1 cellular context compared by ENCODE assay signal in the genomic region with DNA sequence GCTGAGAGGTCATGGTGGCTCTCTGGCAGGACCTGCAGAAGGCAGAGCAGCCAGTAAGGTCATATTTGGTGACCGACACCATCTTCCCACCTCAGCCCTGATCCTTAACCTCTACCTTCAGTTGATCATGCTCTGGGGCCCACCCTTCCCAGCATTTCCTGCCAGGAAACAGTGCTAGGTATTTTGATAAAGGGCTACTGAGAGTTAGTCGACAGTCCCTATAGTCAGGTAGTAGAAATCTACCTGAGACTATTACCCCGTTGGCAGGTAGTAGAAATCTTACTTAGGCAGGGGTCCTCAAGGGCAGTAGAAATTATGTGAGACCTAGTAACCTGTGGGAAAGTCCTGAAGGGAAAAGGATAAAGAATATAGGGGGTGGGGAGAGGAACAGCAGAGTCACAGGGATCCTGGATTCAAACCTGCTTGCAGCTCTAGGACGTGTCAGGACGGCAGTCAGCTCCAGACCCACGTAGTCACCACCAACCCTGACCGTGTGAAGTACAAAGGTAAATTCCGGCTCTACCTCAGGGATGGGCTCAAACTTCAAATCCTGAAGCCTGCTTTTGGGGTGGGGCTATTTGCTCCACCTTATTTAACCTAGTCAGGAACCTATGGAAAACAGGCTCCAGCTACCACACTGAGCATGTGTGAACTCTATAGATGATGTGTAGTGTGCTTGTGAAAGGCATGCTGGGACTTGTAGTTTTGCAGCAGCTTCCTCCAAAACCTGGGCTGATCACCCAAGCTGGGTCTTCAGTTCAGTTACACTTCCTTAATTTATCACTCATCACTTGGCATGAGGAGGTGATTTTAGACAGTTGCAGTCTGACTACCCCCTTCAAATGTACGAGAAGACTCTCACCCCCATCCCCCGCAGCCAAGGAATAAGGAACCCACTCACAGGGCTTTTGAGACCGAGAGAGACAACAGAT.
TF ChIP-seq lines count a peak whose summit lies in the region.

A gene with protein sequence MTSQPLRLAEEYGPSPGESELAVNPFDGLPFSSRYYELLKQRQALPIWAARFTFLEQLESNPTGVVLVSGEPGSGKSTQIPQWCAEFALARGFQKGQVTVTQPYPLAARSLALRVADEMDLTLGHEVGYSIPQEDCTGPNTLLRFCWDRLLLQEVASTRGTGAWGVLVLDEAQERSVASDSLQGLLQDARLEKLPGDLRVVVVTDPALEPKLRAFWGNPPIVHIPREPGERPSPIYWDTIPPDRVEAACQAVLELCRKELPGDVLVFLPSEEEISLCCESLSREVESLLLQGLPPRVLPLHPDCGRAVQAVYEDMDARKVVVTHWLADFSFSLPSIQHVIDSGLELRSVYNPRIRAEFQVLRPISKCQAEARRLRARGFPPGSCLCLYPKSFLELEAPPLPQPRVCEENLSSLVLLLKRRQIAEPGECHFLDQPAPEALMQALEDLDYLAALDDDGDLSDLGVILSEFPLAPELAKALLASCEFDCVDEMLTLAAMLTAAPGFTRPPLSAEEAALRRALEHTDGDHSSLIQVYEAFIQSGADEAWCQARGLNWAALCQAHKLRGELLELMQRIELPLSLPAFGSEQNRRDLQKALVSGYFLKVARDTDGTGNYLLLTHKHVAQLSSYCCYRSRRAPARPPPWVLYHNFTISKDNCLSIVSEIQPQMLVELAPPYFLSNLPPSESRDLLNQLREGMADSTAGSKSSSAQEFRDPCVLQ (minus strand): TSS at position 515 of the 932 bp plus-strand sequence. CDS start 502 bp downstream, at position 13.

TF ChIP-seq in GM12878, 131 proteins besides CTCF, POLR2A, EP300 and RAD21:
- TF ChIP-seq SPI1 (IDR thresholded peaks at IDR 0.05; ENCODE audit: borderline replicate concordance, insufficient read depth, low read depth, low read length): peak; percentile 88
- no peak for TF ChIP-seq ZNF384 (IDR thresholded peaks at IDR 0.05; ENCODE audit: borderline replicate concordance, low read depth, low read length)
- peak; percentile 69 for TF ChIP-seq NR2C1 (IDR thresholded peaks at IDR 0.05)
- TF ChIP-seq SIX5 (IDR thresholded peaks at IDR 0.05; ENCODE audit: low read depth, low read length, severe bottlenecking): peak; percentile 85
- TF ChIP-seq PML (IDR thresholded peaks at IDR 0.05; ENCODE audit: low read length): no peak
- peak; percentile 63 for TF ChIP-seq ATF7 (IDR thresholded peaks at IDR 0.05; ENCODE audit: low read depth)
- TF ChIP-seq POLR2AphosphoS5 (IDR thresholded peaks at IDR 0.05; ENCODE audit: low read length): peak; percentile 72
- 0 out of 2 replicates have a peak, but pooled peaks have one; percentile 4 for TF ChIP-seq YY1 (IDR thresholded peaks at IDR 0.05; ENCODE audit: low read depth, low read length)
- TF ChIP-seq SMAD5 (IDR thresholded peaks at IDR 0.05; ENCODE audit: low read depth): peak; percentile 35; the same call in 1 of the 2 replicates
- TF ChIP-seq CREM (IDR thresholded peaks at IDR 0.05; ENCODE audit: low read depth): peak; percentile 43; the same call in 1 of the 2 replicates
- TF ChIP-seq NRF1 (conservative IDR thresholded peaks at IDR 0.05; ENCODE audit: low read depth, low read length): 0 out of 2 replicates have a peak, but pooled peaks have one; percentile 8
- no peak for TF ChIP-seq BCL11A (IDR thresholded peaks at IDR 0.05; ENCODE audit: low read depth, low read length)
- peak; percentile 82 for TF ChIP-seq HCFC1 (IDR thresholded peaks at IDR 0.05; ENCODE audit: low read length)
